In the genomic region with DNA sequence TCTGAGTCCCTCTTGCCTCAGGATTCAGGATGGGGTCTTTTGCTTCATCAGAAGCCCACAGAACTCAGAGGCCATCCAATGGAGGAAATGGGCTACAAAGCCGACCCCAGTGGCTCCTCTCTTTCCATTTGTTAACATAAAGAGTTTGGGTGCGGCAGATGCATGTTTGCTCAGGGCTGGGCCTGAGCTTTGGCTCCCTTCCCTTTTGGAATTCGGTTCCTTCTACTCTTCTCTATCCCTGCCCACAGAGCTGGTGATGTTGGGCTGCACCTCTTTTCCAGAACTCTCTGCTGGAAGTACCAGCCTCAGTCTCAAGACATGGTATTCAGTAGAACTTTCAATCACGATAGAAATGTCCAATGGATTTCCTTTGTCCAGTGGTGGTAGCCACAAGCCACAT, we compare ENCODE assay signal across 28 cellular contexts.
"Had no signal": no experiment of that assay in that cellular context is flagged by ENCODE, and none has a peak within 500 bp of the region (broad histone marks: within the 10 kb centered on the region; RNA-seq: fewer than 3 reads in every experiment).

No MANE protein-coding gene starts in this region.

- H3K27ac ChIP-seq: neural progenitor cell, ovary, parathyroid adenoma, psoas muscle, right lobe of liver, sigmoid colon, suprapubic skin, testis, tibial artery, upper lobe of left lung, vagina had no signal

- H3K9me3 Mint-ChIP-seq: neural progenitor cell; stimulated activated naive CD8-positive, alpha-beta T cell treated with anti-CD3 and anti-CD28 coated beads, Interleukin-15, amount 100 ng/mL, for 72 hours had no signal

- H3K9me3 ChIP-seq: ovary, psoas muscle, right lobe of liver, sigmoid colon, suprapubic skin, testis, tibial artery, upper lobe of left lung, vagina had no signal

- DNase-seq: natural killer cell; occipital lobe; ovary; posterior cingulate gyrus; psoas muscle; right cardiac atrium; right lobe of liver; sigmoid colon; small intestine; stimulated activated CD4-positive, alpha-beta T cell treated with anti-CD3 and anti-CD28 coated beads, Interleukin-15, amount 100 ng/mL, for 24 hours; stimulated activated CD4-positive, alpha-beta T cell treated with anti-CD3 and anti-CD28 coated beads, Interleukin-2, amount 100 ng/mL, for 24 hours; stimulated activated CD4-positive, alpha-beta T cell treated with anti-CD3 and anti-CD28 coated beads, Interleukin-2, amount 100 ng/mL, for 48 hours; stimulated activated CD4-positive, alpha-beta T cell treated with anti-CD3 and anti-CD28 coated beads, Interleukin-4, amount 100 ng/mL, for 24 hours; stimulated activated naive CD4-positive, alpha-beta T cell; stimulated activated naive CD8-positive, alpha-beta T cell treated with anti-CD3 and anti-CD28 coated beads, Interleukin-15, amount 100 ng/mL, for 72 hours; stimulated activated naive CD8-positive, alpha-beta T cell treated with anti-CD3 and anti-CD28 coated beads, Interleukin-15, Interleukin-2, amounts not matched to agents 100 U/mL and 50 U/mL, for 24 hours; substantia nigra; testis; tibial artery; trophoblast cell; upper lobe of left lung had no signal

- H3K4me1 ChIP-seq: neural progenitor cell, psoas muscle, sigmoid colon, suprapubic skin, testis, tibial artery, upper lobe of left lung, vagina had no signal

- H3K27ac Mint-ChIP-seq: natural killer cell; nephron; neural progenitor cell; progenitor cell of endocrine pancreas; stimulated activated effector memory CD8-positive, alpha-beta T cell treated with anti-CD3 and anti-CD28 coated beads, Interleukin-12 subunit alpha, Interleukin-12 subunit beta, amount 100 ng/mL, for 72 hours; stimulated activated naive CD8-positive, alpha-beta T cell treated with anti-CD3 and anti-CD28 coated beads, Interleukin-15, amount 100 ng/mL, for 72 hours had no signal

- H2AFZ ChIP-seq: neural progenitor cell, parathyroid adenoma had no signal

- H3K4me1 Mint-ChIP-seq: natural killer cell; nephron; neural progenitor cell; stimulated activated effector memory CD8-positive, alpha-beta T cell treated with anti-CD3 and anti-CD28 coated beads, Interleukin-12 subunit alpha, Interleukin-12 subunit beta, amount 100 ng/mL, for 72 hours; stimulated activated naive CD8-positive, alpha-beta T cell treated with anti-CD3 and anti-CD28 coated beads, Interleukin-15, amount 100 ng/mL, for 72 hours had no signal

- H3K36me3 Mint-ChIP-seq: natural killer cell; neural progenitor cell; stimulated activated effector memory CD8-positive, alpha-beta T cell treated with anti-CD3 and anti-CD28 coated beads, Interleukin-12 subunit alpha, Interleukin-12 subunit beta, amount 100 ng/mL, for 72 hours had no signal

- H3K4me2 ChIP-seq: neural progenitor cell had no signal

- H3K27me3 ChIP-seq: neural progenitor cell, ovary, right lobe of liver, sigmoid colon, suprapubic skin, testis, tibial artery, upper lobe of left lung, vagina had no signal

- H3K4me3 ChIP-seq: neural progenitor cell, ovary, psoas muscle, right lobe of liver, sigmoid colon, suprapubic skin, testis, tibial artery, upper lobe of left lung, vagina had no signal

- ATAC-seq: natural killer cell; psoas muscle; right cardiac atrium; right lobe of liver; stimulated activated effector memory CD8-positive, alpha-beta T cell treated with anti-CD3 and anti-CD28 coated beads, Interleukin-12 subunit alpha, Interleukin-12 subunit beta, amount 100 ng/mL, for 72 hours; stimulated activated naive CD8-positive, alpha-beta T cell treated with anti-CD3 and anti-CD28 coated beads, Interleukin-15, amount 100 ng/mL, for 72 hours; stimulated activated naive CD8-positive, alpha-beta T cell treated with anti-CD3 and anti-CD28 coated beads, Interleukin-15, Interleukin-2, amounts not matched to agents 100 U/mL and 50 U/mL, for 24 hours had no signal

- H3K27me3 Mint-ChIP-seq: progenitor cell of endocrine pancreas had no signal

- H3K4me3 Mint-ChIP-seq: natural killer cell; nephron; neural progenitor cell; stimulated activated effector memory CD8-positive, alpha-beta T cell treated with anti-CD3 and anti-CD28 coated beads, Interleukin-12 subunit alpha, Interleukin-12 subunit beta, amount 100 ng/mL, for 72 hours; stimulated activated naive CD8-positive, alpha-beta T cell treated with anti-CD3 and anti-CD28 coated beads, Interleukin-15, amount 100 ng/mL, for 72 hours had no signal

- H3K36me3 ChIP-seq: neural progenitor cell, ovary, right lobe of liver, sigmoid colon, suprapubic skin, tibial artery, upper lobe of left lung, vagina had no signal

- H3K9ac ChIP-seq: neural progenitor cell, parathyroid adenoma had no signal
